In genomic region chr2:100137318-100137717, GRCh38 we compare ENCODE assay signal across 18 cellular contexts. TPM values are rescaled to one million over a fixed set of nuclear protein-coding genes. Genes with fewer than 3 reads are reported as not detected.
DNase-seq lines count a peak whose midpoint lies in the region; ATAC-seq and TF ChIP-seq lines count a peak whose summit lies in the region.
"Had no signal": no experiment of that assay in that cellular context is flagged by ENCODE, and none has a peak within 500 bp of the region (broad histone marks: within the 10 kb centered on the region; RNA-seq: fewer than 3 reads in every experiment).

No MANE protein-coding gene starts in this region.

- H2AFZ ChIP-seq in IMR-90 (replicated peaks; ENCODE audit: low read length, poor library complexity) = peak overlapping the region; percentile 67

- H4K5ac ChIP-seq in IMR-90 (ENCODE audit: low read depth, low read length) = no peak overlapping the region

- no peak overlapping the region for H2AK5ac ChIP-seq in IMR-90 (ENCODE audit: low read depth, low read length)

- ATAC-seq in IMR-90 (ENCODE audit: low read depth) (no peak), left lung (no peak)
- ATAC-seq in stimulated activated naive B cell treated with anti-CD40 and anti-IgM and Interleukin-4, amounts not matched to agents 10 μg/mL and 1 μg/mL and 100 μg/mL, for 72 hours (replicated peaks) = no peak
- ATAC-seq: CD8-positive, alpha-beta T cell had no signal

- TF ChIP-seq CTCF in IMR-90 (conservative IDR thresholded peaks at IDR 0.05; ENCODE audit: low read depth, low read length) (no peak), left lung (IDR thresholded peaks at IDR 0.05) (no peak)

- no peak overlapping the region for H2BK5ac ChIP-seq in IMR-90 (ENCODE audit: low read depth, low read length, poor library complexity, severe bottlenecking)

- no peaks in the 10 kb centered on the region for H3K9me3 Mint-ChIP-seq in stimulated activated naive B cell treated with anti-CD40 and anti-IgM and Interleukin-4, amounts not matched to agents 10 μg/mL and 1 μg/mL and 100 μg/mL, for 72 hours
- H3K9me3 Mint-ChIP-seq: CD8-positive, alpha-beta T cell; T-cell had no signal

- H3K23ac ChIP-seq in IMR-90 (ENCODE audit: low read depth, low read length) = no peak overlapping the region

- H3K9me1 ChIP-seq in IMR-90 (ENCODE audit: insufficient read depth, low read length) = no peaks in the 10 kb centered on the region

- H3K4me3 ChIP-seq in IMR-90 (ENCODE audit: insufficient read depth, low read depth, low read length) (no peak overlapping the region), left lung (no peak overlapping the region)

- no peak overlapping the region for H3K18ac ChIP-seq in IMR-90 (ENCODE audit: low read depth, low read length)

- H4K20me1 ChIP-seq in IMR-90 (ENCODE audit: insufficient read depth, low read length) = no peaks in the 10 kb centered on the region

- H3K4ac ChIP-seq in IMR-90 (ENCODE audit: low read depth, low read length) = no peak overlapping the region

- no peak overlapping the region for H3K27ac ChIP-seq in IMR-90 (ENCODE audit: insufficient read depth, low read length)
- no peak overlapping the region for H3K27ac ChIP-seq in left lung
- H3K27ac ChIP-seq: 22Rv1 had no signal

- no peak overlapping the region for H3K14ac ChIP-seq in IMR-90 (replicated peaks; ENCODE audit: low read depth, low read length)

- TF ChIP-seq RAD21 in IMR-90 (IDR thresholded peaks at IDR 0.05; ENCODE audit: low read length) = no peak

- dilution Hi-C loops in IMR-90 (cut with HindIII; ENCODE audit: low sequenced_read_pairs, unreplicated experiment) = no loop called here

- CTCF ChIA-PET in IMR-90 (lab: Yijun Ruan, JAX) = no interaction called here

- DNase-seq in NCI-H146 (lab: John Stamatoyannopoulos, UW) (peak; percentile 28), NCI-H146 treated with DMSO at 0.1 percent for 48 hours (lab: John Stamatoyannopoulos, UW; ENCODE audit: unreplicated experiment) (no peak), IMR-90 (no peak), RPMI7951 (ENCODE audit: low read depth) (peak; percentile 9), left lung (no peak), islet precursor cell (no peak)
- no peak for DNase-seq in stimulated activated naive B cell treated with anti-CD40 and anti-IgM and Interleukin-4, amounts not matched to agents 10 μg/mL and 1 μg/mL and 100 μg/mL, for 72 hours
- no peak for DNase-seq in stimulated activated CD4-positive, alpha-beta T cell treated with anti-CD3 and anti-CD28 coated beads, Interleukin-4, amount 100 ng/mL, for 4 hours
- DNase-seq: BE2C; CD8-positive, alpha-beta T cell; DMS79; Kasumi-1; NCI-H2029; NCI-H2171; NCI-H446 treated with DMSO at 0.1 percent for 48 hours; NCI-H748 treated with DMSO at 0.1 percent for 48 hours; T-cell had no signal

- no peak overlapping the region for H4K8ac ChIP-seq in IMR-90 (ENCODE audit: low read depth in 2 of 2, low read length in 2 of 2)

- H2BK120ac ChIP-seq in IMR-90 (ENCODE audit: low read depth, low read length) = no peak overlapping the region

- no peak overlapping the region for H3K56ac ChIP-seq in IMR-90 (ENCODE audit: extremely low read depth, insufficient read depth, low read length)

- no peak overlapping the region for H3K9ac ChIP-seq in IMR-90 (ENCODE audit: low read depth, low read length)

- no peak overlapping the region for H2BK15ac ChIP-seq in IMR-90 (ENCODE audit: low read depth, low read length)

- H3K9me3 ChIP-seq in IMR-90 (ENCODE audit: control insufficient read depth, insufficient read depth, low read length) (no peaks in the 10 kb centered on the region), left lung (no peaks in the 10 kb centered on the region)
- H3K9me3 ChIP-seq: BE2C had no signal

- H3K27me3 ChIP-seq in IMR-90 (ENCODE audit: control insufficient read depth, insufficient read depth, low read length) = peaks cover 20% of the 10 kb centered on the region
- H3K27me3 ChIP-seq in left lung = no peaks in the 10 kb centered on the region
- H3K27me3 ChIP-seq: BE2C had no signal

- BruUV-seq in IMR-90 (replicated peaks; lab: Mats Ljungman, UMichigan) = no TSS peak

- WGBS in IMR-90 (ENCODE audit: extremely low coverage in 2 of 2, insufficient read length in 1 of 2), 2 experiments = no CpG with 5 or more reads among the region's 5 CpGs

- peak overlapping the region; percentile 90 to 97 for H3K4me3 Mint-ChIP-seq in stimulated activated naive B cell treated with anti-CD40 and anti-IgM and Interleukin-4, amounts not matched to agents 10 μg/mL and 1 μg/mL and 100 μg/mL, for 72 hours
- H3K4me3 Mint-ChIP-seq: CD8-positive, alpha-beta T cell had no signal

- peaks cover 34 to 52% of the 10 kb centered on the region in 2 donors for H3K4me1 Mint-ChIP-seq in stimulated activated naive B cell treated with anti-CD40 and anti-IgM and Interleukin-4, amounts not matched to agents 10 μg/mL and 1 μg/mL and 100 μg/mL, for 72 hours

- no peak overlapping the region for H3K4me2 ChIP-seq in IMR-90 (ENCODE audit: low read depth, low read length)

- H2BK20ac ChIP-seq in IMR-90 (ENCODE audit: low read depth, low read length) = no peak overlapping the region

- no peaks in the 10 kb centered on the region for H3K27me3 Mint-ChIP-seq in stimulated activated naive B cell treated with anti-CD40 and anti-IgM and Interleukin-4, amounts not matched to agents 10 μg/mL and 1 μg/mL and 100 μg/mL, for 72 hours
- H3K27me3 Mint-ChIP-seq: T-cell had no signal

- H3K4me1 ChIP-seq in IMR-90 (ENCODE audit: control insufficient read depth, insufficient read depth, low read length) (no peaks in the 10 kb centered on the region), left lung (no peaks in the 10 kb centered on the region)

- no peaks in the 10 kb centered on the region for H3K79me1 ChIP-seq in IMR-90 (ENCODE audit: low read depth in 1 of 2, low read length in 2 of 2)

- intact Hi-C loops in IMR-90 (cut with micrococcal nuclease) (no loop called here), left lung (cut with DNase I) (no loop called here)

- H3K36me3 ChIP-seq in IMR-90 (ENCODE audit: control insufficient read depth, insufficient read depth, low read length) = no peaks in the 10 kb centered on the region
- H3K36me3 ChIP-seq in left lung = no peaks in the 10 kb centered on the region
- H3K36me3 ChIP-seq: BE2C had no signal

- in situ Hi-C loops in IMR-90 (cut with MboI; ENCODE audit: low sequenced_read_pairs) = no loop called here

- POLR2A ChIA-PET in IMR-90 (lab: Charles Lee; ENCODE audit: unreplicated experiment) = no interaction called here

- peaks cover 16 to 48% of the 10 kb centered on the region in 2 donors for H3K36me3 Mint-ChIP-seq in stimulated activated naive B cell treated with anti-CD40 and anti-IgM and Interleukin-4, amounts not matched to agents 10 μg/mL and 1 μg/mL and 100 μg/mL, for 72 hours
- H3K36me3 Mint-ChIP-seq: CD8-positive, alpha-beta T cell had no signal

- no peak overlapping the region for H2AK9ac ChIP-seq in IMR-90 (replicated peaks; ENCODE audit: low read depth, low read length, poor library complexity)

- H4K91ac ChIP-seq in IMR-90 (ENCODE audit: insufficient read depth, low read depth, low read length) = no peak overlapping the region

- H3K27ac Mint-ChIP-seq in stimulated activated naive B cell treated with anti-CD40 and anti-IgM and Interleukin-4, amounts not matched to agents 10 μg/mL and 1 μg/mL and 100 μg/mL, for 72 hours = peak overlapping the region; percentile 68
- H3K27ac Mint-ChIP-seq: T-cell had no signal

- no peak for TF ChIP-seq POLR2A in IMR-90 (IDR thresholded peaks at IDR 0.05; ENCODE audit: low read depth, low read length)

TF ChIP-seq in IMR-90, 13 proteins besides CTCF, POLR2A, EP300 and RAD21:
- no peak for TF ChIP-seq RFX5 (IDR thresholded peaks at IDR 0.05; ENCODE audit: low read depth, low read length)
- no peak for TF ChIP-seq SMC3 (IDR thresholded peaks at IDR 0.05; ENCODE audit: low read depth, low read length)
- TF ChIP-seq BHLHE40 (IDR thresholded peaks at IDR 0.05; ENCODE audit: low read depth, low read length) = no peak
- no peak for TF ChIP-seq NFE2L2 (IDR thresholded peaks at IDR 0.05; ENCODE audit: low read depth, low read length)
TF ChIP-seq in IMR-90: peak in this region for 0.

RNA-seq across cellular contexts. Expression of gene AFF3, which starts 5.1 kb away (rescaled TPM):
- total RNA-seq in IMR-90 (2012; rRNA removed) (13.9 and 14.3 TPM in 2 replicates), left lung (10 to 100 TPM; 16.4 to 42.0 TPM)
- polyA plus RNA-seq in IMR-90 (2012; rRNA removed) = 11.8 and 12.9 TPM in 2 replicates
- 6.9 and 9.7 TPM in 2 replicates for polyA plus RNA-seq in IMR-90 (2012; cell fraction: cytosol; rRNA removed)
- polyA plus RNA-seq in IMR-90 (2012; cell fraction: nucleus; rRNA removed; ENCODE audit: low replicate concordance) = 19.3 and 34.3 TPM in 2 replicates
- 1.3 and 3.6 TPM in 2 replicates for total RNA-seq in RPMI7951 (2014; rRNA removed; shearing (Covaris generic))

Comparison
In these comparisons a context has a peak if more than half of its experiments do, and no peak if none do; other contexts are left out.
1. DNase-seq: peak in NCI-H146 (single experiment) and RPMI7951 (single experiment); none in NCI-H146 treated with DMSO at 0.1 percent for 48 hours (single experiment), IMR-90 (single experiment), stimulated activated naive B cell treated with anti-CD40 and anti-IgM and Interleukin-4, amounts not matched to agents 10 μg/mL and 1 μg/mL and 100 μg/mL, for 72 hours (single experiment), left lung (0 of 2), stimulated activated CD4-positive, alpha-beta T cell treated with anti-CD3 and anti-CD28 coated beads, Interleukin-4, amount 100 ng/mL, for 4 hours (0 of 2) and islet precursor cell (single experiment).